Comparison of ENCODE assay signal across 10 cellular contexts in the genomic region with DNA sequence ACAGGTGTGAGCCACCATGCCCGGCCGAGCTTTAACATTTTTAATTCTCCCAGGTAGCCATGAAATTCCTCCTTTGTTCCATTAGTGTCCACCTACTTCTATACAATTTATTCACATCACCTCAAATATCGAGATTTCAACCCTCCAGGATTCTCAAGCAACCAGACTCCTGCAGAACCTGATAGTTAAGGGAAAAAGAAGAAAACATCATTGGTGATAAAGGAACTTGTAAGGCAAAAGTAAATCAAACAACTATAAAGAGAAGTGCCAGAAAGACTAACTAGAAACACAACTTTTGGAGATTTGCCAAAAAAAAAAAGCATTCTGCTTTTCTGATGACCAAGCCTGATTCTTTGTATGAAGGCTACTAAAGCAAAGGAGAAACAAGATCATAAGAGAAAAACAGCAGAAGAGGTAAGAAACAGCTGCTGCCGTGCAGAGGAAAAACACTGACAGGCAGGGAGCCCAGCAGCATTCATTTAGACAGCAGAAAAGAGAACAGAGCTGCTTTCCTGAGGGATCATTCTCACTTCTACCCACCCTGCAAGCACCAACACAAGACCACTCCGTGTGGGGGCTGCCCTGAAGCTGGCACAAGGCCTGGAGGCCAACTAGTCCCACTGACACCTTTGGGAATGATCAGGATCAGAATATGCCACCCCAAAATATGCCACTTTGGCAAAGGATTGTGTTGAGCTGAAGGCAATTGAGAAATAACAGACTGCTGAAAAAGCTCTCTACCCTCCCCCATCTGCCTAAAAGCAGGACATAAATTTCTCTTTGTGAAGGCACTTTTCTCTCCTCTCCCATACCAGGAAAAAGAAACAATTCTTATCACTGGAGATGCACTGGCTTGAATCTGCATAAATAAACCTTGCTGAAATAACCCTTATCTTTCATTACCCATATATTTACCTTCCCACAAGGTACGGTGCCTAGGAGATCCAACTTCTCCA.
DNase-seq lines count a peak whose midpoint lies in the region; ATAC-seq, FAIRE-seq and TF ChIP-seq lines count a peak whose summit lies in the region.
"Had no signal": no experiment of that assay in that cellular context is flagged by ENCODE, and none has a peak within 500 bp of the region (broad histone marks: within the 10 kb centered on the region; RNA-seq: fewer than 3 reads in every experiment).

No MANE protein-coding gene starts in this region.

- H3K4me1 ChIP-seq in lung (ENCODE audit: control insufficient read depth in 2 of 2, insufficient read depth in 2 of 2, low read length in 2 of 2): peaks cover 0 to 4% of the 10 kb centered on the region in 2 donors
- peaks cover 39% of the 10 kb centered on the region for H3K4me1 ChIP-seq in testis

- H3K27ac ChIP-seq in caudate nucleus (ENCODE audit: low read depth, low read length): peak overlapping the region; percentile 58
- H3K27ac ChIP-seq in lung (ENCODE audit: low read depth in 1 of 2, low read length in 1 of 2): peak overlapping the region; percentile 17 to 90
- H3K27ac ChIP-seq in testis: peak overlapping the region; percentile 74 to 91

- ATAC-seq in lung (ENCODE audit: insufficient read depth, low FRiP score): peak; percentile 19

- no peaks in the 10 kb centered on the region for H3K27me3 ChIP-seq in lung (ENCODE audit: control insufficient read depth, insufficient read depth)
- H3K27me3 ChIP-seq in testis: no peaks in the 10 kb centered on the region

- H3K36me3 ChIP-seq in lung (ENCODE audit: control insufficient read depth in 2 of 2, insufficient read depth in 2 of 2, low read length in 2 of 2) (no peaks in the 10 kb centered on the region), testis (ENCODE audit: low read depth, missing control alignments) (no peaks in the 10 kb centered on the region)

- TF ChIP-seq CTCF in lung (IDR thresholded peaks at IDR 0.05; ENCODE audit: control extremely low read depth, extremely low read depth): no peak
- TF ChIP-seq CTCF in testis (IDR thresholded peaks at IDR 0.05): no peak

- H3K4me3 ChIP-seq in lung: no peak overlapping the region
- H3K4me3 ChIP-seq in testis: no peak overlapping the region

- whole genome bisulfite sequencing in lung, 2 donors: 34 to 57% methylated on average over 6 of the region's 6 CpGs
- WGBS in testis, 2 donors: 41 to 45% methylated on average over 6 of the region's 6 CpGs

- DNase-seq in NCI-H2196 treated with DMSO at 0.1 percent for 48 hours (lab: John Stamatoyannopoulos, UW; ENCODE audit: unreplicated experiment) (peak; percentile 21), caudate nucleus (lab: John Stamatoyannopoulos, UW) (peak in 2 of 61 donors; percentile 21 to 22), lung (ENCODE audit: low spot score) (no peak), testis (peak; percentile 58), SKM-1 treated with dmso at 0.1 percent for 144 hours (lab: John Stamatoyannopoulos, UW; ENCODE audit: unreplicated experiment) (no peak), HTR-8/SVneo (ENCODE audit: insufficient read length, low spot score) (no peak), OCI-M2 (lab: John Stamatoyannopoulos, UW; ENCODE audit: unreplicated experiment) (no peak)
- DNase-seq: activated CD4-positive, alpha-beta memory T cell treated with anti-CD3 and anti-CD28 coated beads for 36 hours; retina had no signal

- H3K9me3 ChIP-seq in lung (ENCODE audit: control insufficient read depth in 2 of 2, insufficient read depth in 1 of 2, low read length in 1 of 2) (no peaks in the 10 kb centered on the region), testis (no peaks in the 10 kb centered on the region)

- intact Hi-C loops in testis (cut with DNase I; ENCODE audit: low total_unique reads): no loop called here

- no peak for FAIRE-seq in HTR-8/SVneo (lab: Jason Lieb, UNC)
- FAIRE-seq: endothelial cell of umbilical vein had no signal

- TF ChIP-seq POLR2A in testis (IDR thresholded peaks at IDR 0.05): no peak

Comparison
In these comparisons a context has a peak if more than half of its experiments do, and no peak if none do; other contexts are left out.
1. DNase-seq: peak in NCI-H2196 treated with DMSO at 0.1 percent for 48 hours (single experiment) and testis (single experiment); none in lung (single experiment), SKM-1 treated with dmso at 0.1 percent for 144 hours (single experiment), HTR-8/SVneo (single experiment) and OCI-M2 (single experiment).
2. Peak in every context shown above with its lines, with median percentiles within 50 percentile points of each other: H3K27ac ChIP-seq.